ENCODE assay signal across 7 cellular contexts in genomic region chrX:120629667-120630537, GRCh38.
DNase-seq lines count a peak whose midpoint lies in the region; ATAC-seq and FAIRE-seq lines count a peak whose summit lies in the region.

C1GALT1C1 (minus strand) TSS chrX:120630054; CDS start chrX:120627166, 2,888 bp downstream.

- FAIRE-seq in GM18507 (lab: Jason Lieb, UNC), result peak; percentile 98

- DNase-seq in GM18507 (ENCODE audit: extremely low spot score, insufficient read length, low read depth) (peak; percentile 37), NCI-H2029 treated with DMSO at 0.1 percent for 48 hours (lab: John Stamatoyannopoulos, UW) (peak; percentile 84), T-helper 9 cell (peak; percentile 80), astrocyte of the hippocampus (ENCODE audit: low read depth, low spot score) (peak; percentile 95), hippocampal formation (lab: John Stamatoyannopoulos, UW) (peak; percentile 72 to 81), retina (peak; percentile 91)

- ATAC-seq in HG02981 (IDR thresholded peaks at IDR 0.05; ENCODE audit: unreplicated experiment), result peak; percentile 95

Comparison
In these comparisons a context has a peak if more than half of its experiments do, and no peak if none do; other contexts are left out.
1. Peak in every context shown above with its lines: DNase-seq and ATAC-seq.
2. DNase-seq: peak in every context shown above with its lines; median percentile 95 in astrocyte of the hippocampus; 91 in retina; 84 in NCI-H2029 treated with DMSO at 0.1 percent for 48 hours; 80 in T-helper 9 cell; 76 in hippocampal formation; 37 in GM18507.